8 cellular contexts compared by ENCODE assay signal in the genomic region with DNA sequence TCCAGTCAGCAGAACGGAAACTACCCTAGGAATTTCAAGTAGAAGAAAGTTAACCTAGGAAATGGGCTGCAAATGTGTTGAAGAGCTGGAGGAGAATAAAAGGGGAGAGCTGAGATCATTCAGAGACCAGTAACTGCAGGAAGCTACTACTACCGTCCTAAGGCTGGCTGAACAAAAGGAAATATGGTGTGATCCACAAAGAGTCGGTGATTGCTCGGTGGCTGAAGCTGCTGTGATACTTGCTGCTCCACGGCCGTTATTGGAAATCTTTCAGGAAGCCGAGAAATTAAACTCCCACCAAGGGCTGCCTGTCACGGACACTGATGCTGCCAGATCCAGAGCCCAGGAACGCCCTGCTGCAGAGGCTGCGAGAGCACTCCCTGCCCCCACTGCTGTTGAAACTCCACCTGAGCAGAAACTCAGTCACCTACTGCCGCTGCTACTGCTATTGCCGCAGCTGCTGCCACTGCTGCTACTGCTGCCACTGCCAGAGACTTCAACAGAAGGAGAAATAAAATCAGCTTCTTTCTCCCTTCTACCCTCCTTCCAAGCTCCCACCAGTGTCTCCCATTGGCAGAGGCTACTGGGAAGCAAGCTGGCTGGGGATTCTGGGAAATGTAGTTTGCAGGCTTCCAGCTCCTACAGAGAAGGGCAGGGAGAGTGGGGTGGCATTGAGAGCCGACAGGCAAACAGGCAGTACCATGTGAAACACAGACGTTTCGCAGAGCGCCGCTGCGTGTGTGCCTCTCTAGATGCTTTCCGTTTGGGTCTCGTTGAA.
DNase-seq lines count a peak whose midpoint lies in the region; ATAC-seq lines count a peak whose summit lies in the region.

No MANE protein-coding gene starts in this region.

- H3K27ac Mint-ChIP-seq in dendritic cell treated with granulocyte-macrophage colony-stimulating factor and Interleukin-4, amounts not matched to agents 40 ng/mL and 50 ng/mL, for 4 days: peak overlapping the region; percentile 94

- peak; percentile 29 for DNase-seq in activated gamma-delta T cell treated with Interleukin-2 at 50 U/mL for 16 hours
- DNase-seq in activated gamma-delta T cell (lab: John Stamatoyannopoulos, UW): no peak
- peak; percentile 35 for DNase-seq in NCI-H2196 treated with DMSO at 0.1 percent for 48 hours (lab: John Stamatoyannopoulos, UW; ENCODE audit: unreplicated experiment)
- DNase-seq in activated CD4-positive, alpha-beta T cell treated with anti-CD3 and anti-CD28 coated beads for 1 hour: peak; percentile 14
- DNase-seq in kidney tubule cell (ENCODE audit: low spot score): peak; percentile 74
- peak; percentile 41 for DNase-seq in stimulated activated CD4-positive, alpha-beta T cell treated with anti-CD3 and anti-CD28 coated beads, Interleukin-1b, Interleukin-23, amount 100 ng/mL, for 48 hours

- intact Hi-C loops in dendritic cell treated with granulocyte-macrophage colony-stimulating factor and Interleukin-4, amounts not matched to agents 40 ng/mL and 50 ng/mL, for 4 days (cut with micrococcal nuclease): loop anchor here (1.0 to 2.0 kb wide), 2 partner anchors 50 to 75 kb away; no protein-coding TSS in a partner anchor

- no peaks in the 10 kb centered on the region for H3K27me3 Mint-ChIP-seq in dendritic cell treated with granulocyte-macrophage colony-stimulating factor and Interleukin-4, amounts not matched to agents 40 ng/mL and 50 ng/mL, for 4 days

- H3K4me1 Mint-ChIP-seq in dendritic cell treated with granulocyte-macrophage colony-stimulating factor and Interleukin-4, amounts not matched to agents 40 ng/mL and 50 ng/mL, for 4 days (ENCODE audit: low read depth): peaks cover 71% of the 10 kb centered on the region

- H3K4me3 Mint-ChIP-seq in dendritic cell treated with granulocyte-macrophage colony-stimulating factor and Interleukin-4, amounts not matched to agents 40 ng/mL and 50 ng/mL, for 4 days: peak overlapping the region; percentile 84

- H3K36me3 Mint-ChIP-seq in dendritic cell treated with granulocyte-macrophage colony-stimulating factor and Interleukin-4, amounts not matched to agents 40 ng/mL and 50 ng/mL, for 4 days (ENCODE audit: low read depth): no peaks in the 10 kb centered on the region

- H3K9me3 Mint-ChIP-seq in dendritic cell treated with granulocyte-macrophage colony-stimulating factor and Interleukin-4, amounts not matched to agents 40 ng/mL and 50 ng/mL, for 4 days: no peaks in the 10 kb centered on the region

- ATAC-seq in HG03066 (IDR thresholded peaks at IDR 0.05; ENCODE audit: low read depth, unreplicated experiment): peak; percentile 42
